8 cellular contexts compared by ENCODE assay signal in genomic region chr18:13610517-13610916, GRCh38.
DNase-seq lines count a peak whose midpoint lies in the region; ATAC-seq and TF ChIP-seq lines count a peak whose summit lies in the region.

No MANE protein-coding gene starts in this region.

- H3K4me3 ChIP-seq in SK-N-SH (ENCODE audit: low read depth in 2 of 2, low read length in 1 of 2) (no peak overlapping the region), PC-3 (ENCODE audit: low read length) (no peak overlapping the region; the same call in 1 of the 2 replicates), iPS-18a (ENCODE audit: low read length) (peak overlapping the region; percentile 38), subcutaneous abdominal adipose tissue (ENCODE audit: low read depth in 1 of 5, low read length in 5 of 5) (peak overlapping the region; percentile 3 to 67 (median 61))

- no peaks in the 10 kb centered on the region for H3K9me2 ChIP-seq in SK-N-SH
- no peaks in the 10 kb centered on the region for H3K9me2 ChIP-seq in PC-3 (replicated peaks; ENCODE audit: low read length)

- no peaks in the 10 kb centered on the region for H3K9me3 ChIP-seq in SK-N-SH
- no peaks in the 10 kb centered on the region for H3K9me3 ChIP-seq in PC-3 (ENCODE audit: low read length)
- H3K9me3 ChIP-seq in iPS-18a (ENCODE audit: control insufficient read depth, low read depth, low read length) = no peaks in the 10 kb centered on the region
- H3K9me3 ChIP-seq in subcutaneous abdominal adipose tissue (ENCODE audit: control insufficient read depth in 5 of 5, low read length in 5 of 5) = no peaks in the 10 kb centered on the region

- no peak for TF ChIP-seq CTCF in SK-N-SH (IDR thresholded peaks at IDR 0.05)
- TF ChIP-seq CTCF in PC-3 (conservative IDR thresholded peaks at IDR 0.05; ENCODE audit: low read depth, low read length) = no peak

- no peak for TF ChIP-seq EP300 in SK-N-SH (IDR thresholded peaks at IDR 0.05; ENCODE audit: borderline replicate concordance in 1 of 2, low read depth in 1 of 2, low read length in 1 of 2)

- H4K20me1 ChIP-seq in SK-N-SH (ENCODE audit: insufficient read depth) (no peaks in the 10 kb centered on the region), PC-3 (ENCODE audit: low read length) (no peaks in the 10 kb centered on the region)

- H3K36me3 ChIP-seq in SK-N-SH (replicated peaks in 1 of 2; ENCODE audit: control insufficient read depth in 1 of 2, insufficient read depth in 2 of 2, low read length in 1 of 2) = no peaks in the 10 kb centered on the region
- H3K36me3 ChIP-seq in PC-3 (ENCODE audit: low read depth, low read length) = no peaks in the 10 kb centered on the region
- no peaks in the 10 kb centered on the region for H3K36me3 ChIP-seq in iPS-18a (ENCODE audit: control insufficient read depth, low read depth, low read length)
- H3K36me3 ChIP-seq in subcutaneous abdominal adipose tissue (ENCODE audit: control insufficient read depth in 5 of 5, insufficient read depth in 5 of 5, low read length in 5 of 5) = no peaks in the 10 kb centered on the region

- H3K4me2 ChIP-seq in SK-N-SH (peak overlapping the region; percentile 87), PC-3 (ENCODE audit: low read length) (peak overlapping the region; percentile 81; the same call in 1 of the 2 replicates)

- no peak overlapping the region for H3K27ac ChIP-seq in SK-N-SH (ENCODE audit: low read depth in 2 of 2, low read length in 1 of 2)
- H3K27ac ChIP-seq in PC-3 (ENCODE audit: low read length) = no peak overlapping the region
- H3K27ac ChIP-seq in iPS-18a (ENCODE audit: low read length) = no peak overlapping the region
- H3K27ac ChIP-seq in subcutaneous abdominal adipose tissue (ENCODE audit: low read depth, low read length) = peak overlapping the region; percentile 54

- H3K9ac ChIP-seq in SK-N-SH (no peak overlapping the region), PC-3 (ENCODE audit: low read length) (no peak overlapping the region), iPS-18a (ENCODE audit: low read length) (no peak overlapping the region), subcutaneous abdominal adipose tissue (ENCODE audit: low read length in 5 of 5) (peak overlapping the region in 1 of 5 donors; percentile 15)

- POLR2A ChIA-PET in SK-N-SH (lab: Yijun Ruan, JAX) = no interaction called here
- POLR2A ChIA-PET in PC-3 (lab: Charles Lee; ENCODE audit: unreplicated experiment) = no interaction called here

- H3K79me2 ChIP-seq in SK-N-SH (ENCODE audit: insufficient read depth) (no peaks in the 10 kb centered on the region), PC-3 (ENCODE audit: low read length) (no peaks in the 10 kb centered on the region)

- no TSS peak for BruUV-seq in PC-3 (replicated peaks; lab: Mats Ljungman, UMichigan)

- H3K4me1 ChIP-seq in SK-N-SH (ENCODE audit: control insufficient read depth in 1 of 2, insufficient read depth in 2 of 2, low read depth in 1 of 2, low read length in 1 of 2) (peaks cover 10 to 21% of the 10 kb centered on the region in 2 experiments; a peak in 2 of 4 replicates), PC-3 (ENCODE audit: insufficient read depth, low read length) (no peaks in the 10 kb centered on the region; the same call in 1 of the 2 replicates), iPS-18a (ENCODE audit: control insufficient read depth, low read depth, low read length) (peaks cover 7% of the 10 kb centered on the region), subcutaneous abdominal adipose tissue (ENCODE audit: control insufficient read depth in 5 of 5, insufficient read depth in 5 of 5, low read length in 5 of 5) (peaks cover 6 to 42% (median 26%) of the 10 kb centered on the region in 5 donors)

- intact Hi-C loops in PC-3 (cut with micrococcal nuclease) = no loop called here

- H3F3A ChIP-seq in SK-N-SH (replicated peaks; ENCODE audit: insufficient read depth) (no peaks in the 10 kb centered on the region), PC-3 (ENCODE audit: low read length, unreplicated experiment) (no peaks in the 10 kb centered on the region)

- no peaks in the 10 kb centered on the region for H3K27me3 ChIP-seq in SK-N-SH (ENCODE audit: insufficient read depth)
- H3K27me3 ChIP-seq in PC-3 (ENCODE audit: low read length) = peaks cover 81% of the 10 kb centered on the region
- peaks cover 41% of the 10 kb centered on the region for H3K27me3 ChIP-seq in iPS-18a (ENCODE audit: control insufficient read depth, insufficient read depth, low read length)
- H3K27me3 ChIP-seq in subcutaneous abdominal adipose tissue (ENCODE audit: control insufficient read depth in 5 of 5, insufficient read depth in 4 of 5, low read length in 5 of 5) = no peaks in the 10 kb centered on the region

- H2AFZ ChIP-seq in SK-N-SH (ENCODE audit: low read depth) = no peak overlapping the region
- H2AFZ ChIP-seq in PC-3 (ENCODE audit: low read length) = no peak overlapping the region

- no peak for DNase-seq in SK-N-SH
- no peak for DNase-seq in PC-3
- DNase-seq in NCI-H748 treated with DMSO at 0.1 percent for 48 hours (lab: John Stamatoyannopoulos, UW) = no peak
- no peak for DNase-seq in NCI-H187 treated with DMSO at 0.1 percent for 48 hours (lab: John Stamatoyannopoulos, UW)

- CTCF ChIA-PET in SK-N-SH (lab: Yijun Ruan, JAX) = interaction anchor here (0.8 kb wide), 1 partner anchor 394 kb away, joined by 4 read pairs; no protein-coding TSS in a partner anchor
- CTCF ChIA-PET in PC-3 (lab: Charles Lee) = no interaction called here

- 36% methylated on average over 1 of the region's 9 CpGs for WGBS in SK-N-SH (ENCODE audit: low lambda C conversion rate)

- ATAC-seq in SK-N-SH treated with all-trans-retinoic acid at 6 μM for 48 hours (no peak), PC-3 (no peak), GM21717 (IDR thresholded peaks at IDR 0.05; ENCODE audit: unreplicated experiment) (no peak)

- no peak for TF ChIP-seq RAD21 in SK-N-SH (IDR thresholded peaks at IDR 0.05; ENCODE audit: low read length)

TF ChIP-seq in SK-N-SH, 30 proteins besides CTCF, POLR2A, EP300 and RAD21 (continues in another document):
- TF ChIP-seq FOSL2 (IDR thresholded peaks at IDR 0.05; ENCODE audit: borderline replicate concordance, low read depth) (no peak), JUND (IDR thresholded peaks at IDR 0.05) (no peak), FOXJ3 (CRISPR knock-in tag; IDR thresholded peaks at IDR 0.05) (no peak), NFIC (IDR thresholded peaks at IDR 0.05; ENCODE audit: borderline replicate concordance) (no peak)
- TF ChIP-seq, protein P1, sequence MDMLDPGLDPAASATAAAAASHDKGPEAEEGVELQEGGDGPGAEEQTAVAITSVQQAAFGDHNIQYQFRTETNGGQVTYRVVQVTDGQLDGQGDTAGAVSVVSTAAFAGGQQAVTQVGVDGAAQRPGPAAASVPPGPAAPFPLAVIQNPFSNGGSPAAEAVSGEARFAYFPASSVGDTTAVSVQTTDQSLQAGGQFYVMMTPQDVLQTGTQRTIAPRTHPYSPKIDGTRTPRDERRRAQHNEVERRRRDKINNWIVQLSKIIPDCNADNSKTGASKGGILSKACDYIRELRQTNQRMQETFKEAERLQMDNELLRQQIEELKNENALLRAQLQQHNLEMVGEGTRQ (IDR thresholded peaks at IDR 0.05; ENCODE audit: borderline replicate concordance, low read depth, low read length) = no peak
- TF ChIP-seq, protein P2, sequence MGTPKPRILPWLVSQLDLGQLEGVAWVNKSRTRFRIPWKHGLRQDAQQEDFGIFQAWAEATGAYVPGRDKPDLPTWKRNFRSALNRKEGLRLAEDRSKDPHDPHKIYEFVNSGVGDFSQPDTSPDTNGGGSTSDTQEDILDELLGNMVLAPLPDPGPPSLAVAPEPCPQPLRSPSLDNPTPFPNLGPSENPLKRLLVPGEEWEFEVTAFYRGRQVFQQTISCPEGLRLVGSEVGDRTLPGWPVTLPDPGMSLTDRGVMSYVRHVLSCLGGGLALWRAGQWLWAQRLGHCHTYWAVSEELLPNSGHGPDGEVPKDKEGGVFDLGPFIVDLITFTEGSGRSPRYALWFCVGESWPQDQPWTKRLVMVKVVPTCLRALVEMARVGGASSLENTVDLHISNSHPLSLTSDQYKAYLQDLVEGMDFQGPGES (IDR thresholded peaks at IDR 0.05; ENCODE audit: low read depth, low read length) = no peak

TF ChIP-seq in SK-N-SH treated with all-trans-retinoic acid at 6 μM for 48 hours, 23 proteins besides CTCF, POLR2A, EP300 and RAD21 (continues in another document):
- TF ChIP-seq TOX (CRISPR knock-in tag; IDR thresholded peaks at IDR 0.05; ENCODE audit: borderline replicate concordance) (no peak), ZFP30 (CRISPR knock-in tag; IDR thresholded peaks at IDR 0.05) (no peak), ZC3H10 (CRISPR knock-in tag; IDR thresholded peaks at IDR 0.05) (no peak), OSR1 (CRISPR knock-in tag; IDR thresholded peaks at IDR 0.05) (no peak), ZNF565 (CRISPR knock-in tag; conservative IDR thresholded peaks at IDR 0.05; ENCODE audit: low read depth) (no peak), ARNTL (CRISPR knock-in tag; IDR thresholded peaks at IDR 0.05; ENCODE audit: borderline replicate concordance, low read depth) (no peak), PPARA (CRISPR knock-in tag; IDR thresholded peaks at IDR 0.05; ENCODE audit: borderline replicate concordance) (no peak), CSDC2 (CRISPR knock-in tag; IDR thresholded peaks at IDR 0.05) (no peak), ZFP3 (CRISPR knock-in tag; IDR thresholded peaks at IDR 0.05) (no peak), TCF4 (CRISPR knock-in tag; IDR thresholded peaks at IDR 0.05; ENCODE audit: borderline replicate concordance) (no peak)
- TF ChIP-seq, protein P3, sequence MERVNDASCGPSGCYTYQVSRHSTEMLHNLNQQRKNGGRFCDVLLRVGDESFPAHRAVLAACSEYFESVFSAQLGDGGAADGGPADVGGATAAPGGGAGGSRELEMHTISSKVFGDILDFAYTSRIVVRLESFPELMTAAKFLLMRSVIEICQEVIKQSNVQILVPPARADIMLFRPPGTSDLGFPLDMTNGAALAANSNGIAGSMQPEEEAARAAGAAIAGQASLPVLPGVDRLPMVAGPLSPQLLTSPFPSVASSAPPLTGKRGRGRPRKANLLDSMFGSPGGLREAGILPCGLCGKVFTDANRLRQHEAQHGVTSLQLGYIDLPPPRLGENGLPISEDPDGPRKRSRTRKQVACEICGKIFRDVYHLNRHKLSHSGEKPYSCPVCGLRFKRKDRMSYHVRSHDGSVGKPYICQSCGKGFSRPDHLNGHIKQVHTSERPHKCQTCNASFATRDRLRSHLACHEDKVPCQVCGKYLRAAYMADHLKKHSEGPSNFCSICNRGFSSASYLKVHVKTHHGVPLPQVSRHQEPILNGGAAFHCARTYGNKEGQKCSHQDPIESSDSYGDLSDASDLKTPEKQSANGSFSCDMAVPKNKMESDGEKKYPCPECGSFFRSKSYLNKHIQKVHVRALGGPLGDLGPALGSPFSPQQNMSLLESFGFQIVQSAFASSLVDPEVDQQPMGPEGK (CRISPR knock-in tag; IDR thresholded peaks at IDR 0.05; ENCODE audit: borderline replicate concordance) = no peak

Comparison
In these comparisons a context has a peak if more than half of its experiments do, and no peak if none do; other contexts are left out.
1. H3K4me3 ChIP-seq: peak in iPS-18a (single experiment) and subcutaneous abdominal adipose tissue (5 of 5); none in SK-N-SH (0 of 2) and PC-3 (single experiment).